ENCODE assay signal across 8 cellular contexts in the genomic region with DNA sequence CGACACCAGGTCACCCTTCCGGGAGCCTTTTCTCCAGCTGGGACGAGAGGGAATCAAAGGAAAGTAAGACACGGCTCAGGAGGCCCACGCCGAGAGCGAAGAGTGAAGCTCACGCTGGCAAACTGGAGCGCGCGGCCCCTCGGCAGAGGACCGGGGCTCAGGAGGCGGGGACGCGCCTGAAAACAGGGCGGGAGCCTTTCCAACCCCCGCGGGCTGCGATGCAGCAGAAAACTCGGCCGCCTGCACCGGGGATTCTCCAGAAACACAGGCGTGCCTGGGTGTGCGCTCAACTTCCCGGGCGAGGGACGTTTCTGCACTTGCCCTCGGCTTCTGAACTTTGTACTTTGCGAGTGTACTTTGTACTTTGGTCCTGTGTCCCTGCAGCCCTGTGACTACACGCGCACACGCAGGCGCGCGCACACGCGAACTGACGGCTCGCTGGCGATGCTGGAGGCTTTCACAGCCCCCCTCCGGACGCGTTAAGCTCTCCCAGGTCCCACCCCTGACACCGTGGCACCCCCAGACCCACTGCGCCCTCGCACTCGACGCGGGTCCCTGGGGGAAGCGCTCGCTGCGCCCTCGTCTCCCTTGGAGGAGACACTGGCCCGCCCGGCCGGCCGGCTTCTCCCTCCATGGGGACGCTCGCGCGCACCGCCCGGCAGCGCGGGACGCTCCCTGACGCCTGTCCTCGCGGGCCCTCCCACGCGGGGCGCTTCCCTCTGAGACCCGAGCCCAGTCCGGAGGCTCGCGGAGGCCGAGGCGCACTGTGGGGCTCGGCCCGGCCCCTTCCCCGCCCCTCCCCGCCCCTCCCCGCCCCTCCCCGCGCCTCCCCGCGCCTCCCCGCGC. TPM values are rescaled to one million over a fixed set of nuclear protein-coding genes. Genes with fewer than 3 reads are reported as not detected.
A peak's percentile ranks its signal among the peaks of the same experiment; 100 is the strongest.
DNase-seq lines count a peak whose midpoint lies in the region; ATAC-seq lines count a peak whose summit lies in the region.

No MANE protein-coding gene starts in this region.

- H3K27ac ChIP-seq in esophagus (ENCODE audit: low read depth in 2 of 2, low read length in 1 of 2) (peak overlapping the region; percentile 89 to 96), stomach smooth muscle (ENCODE audit: low read length) (peak overlapping the region; percentile 18)

- no peaks in the 10 kb centered on the region for H3K9me3 ChIP-seq in esophagus (ENCODE audit: control insufficient read depth in 2 of 2, insufficient read depth in 1 of 2, low read depth in 1 of 2, low read length in 1 of 2)
- H3K9me3 ChIP-seq in mononuclear cell (ENCODE audit: low read depth, low read length) = no peaks in the 10 kb centered on the region
- H3K9me3 ChIP-seq in stomach smooth muscle (ENCODE audit: control insufficient read depth in 2 of 2, low read length in 2 of 2) = no peaks in the 10 kb centered on the region

- peaks cover 13% of the 10 kb centered on the region for H3K4me1 Mint-ChIP-seq in activated T-cell treated with anti-CD3 and anti-CD28 coated beads, Interleukin-2, amount 50 U/mL, for 24 hours (ENCODE audit: low read depth)

- H3K27me3 ChIP-seq in esophagus (ENCODE audit: control insufficient read depth in 1 of 2, insufficient read depth in 2 of 2, low read length in 2 of 2) = no peaks in the 10 kb centered on the region
- no peaks in the 10 kb centered on the region for H3K27me3 ChIP-seq in mononuclear cell (ENCODE audit: insufficient read depth, low read length)
- no peaks in the 10 kb centered on the region for H3K27me3 ChIP-seq in stomach smooth muscle (ENCODE audit: control insufficient read depth in 1 of 2, insufficient read depth in 2 of 2, low read length in 2 of 2)

- peak overlapping the region; percentile 43 to 71 for H3K4me3 ChIP-seq in esophagus (ENCODE audit: low read depth in 1 of 2, low read length in 2 of 2)
- peak overlapping the region; percentile 61 for H3K4me3 ChIP-seq in mononuclear cell (ENCODE audit: low read length)
- H3K4me3 ChIP-seq in stomach smooth muscle (ENCODE audit: low read length in 2 of 2) = peak overlapping the region; percentile 87 to 88

- ATAC-seq in HG02798 (IDR thresholded peaks at IDR 0.05; ENCODE audit: poor library complexity, unreplicated experiment) = peak; percentile 47

- no peaks in the 10 kb centered on the region for H3K9me3 Mint-ChIP-seq in activated T-cell treated with anti-CD3 and anti-CD28 coated beads, Interleukin-2, amount 50 U/mL, for 24 hours

- DNase-seq in NCI-H748 (lab: John Stamatoyannopoulos, UW; ENCODE audit: unreplicated experiment) (peak; percentile 62), NCI-H748 treated with DMSO at 0.1 percent for 48 hours (lab: John Stamatoyannopoulos, UW) (no peak), NCI-H345 treated with DMSO at 0.1 percent for 48 hours (lab: John Stamatoyannopoulos, UW; ENCODE audit: unreplicated experiment) (peak; percentile 14)
- peak; percentile 79 for DNase-seq in activated T-cell treated with anti-CD3 and anti-CD28 coated beads, Interleukin-2, amount 50 U/mL, for 24 hours

- peak overlapping the region; percentile 64 for H3K9ac ChIP-seq in stomach smooth muscle (ENCODE audit: low read length in 2 of 2)

- H3K4me1 ChIP-seq in esophagus (ENCODE audit: control insufficient read depth in 2 of 2, insufficient read depth in 2 of 2, low read length in 1 of 2) (peaks cover 0 to 17% of the 10 kb centered on the region in 2 donors), mononuclear cell (ENCODE audit: insufficient read depth, low read length) (peaks cover 42% of the 10 kb centered on the region), stomach smooth muscle (ENCODE audit: control insufficient read depth, insufficient read depth, low read length) (peaks cover 22% of the 10 kb centered on the region)

- H3K4me3 Mint-ChIP-seq in activated T-cell treated with anti-CD3 and anti-CD28 coated beads, Interleukin-2, amount 50 U/mL, for 24 hours = peak overlapping the region; percentile 77

- H3K27me3 Mint-ChIP-seq in activated T-cell treated with anti-CD3 and anti-CD28 coated beads, Interleukin-2, amount 50 U/mL, for 24 hours = no peaks in the 10 kb centered on the region

- no peaks in the 10 kb centered on the region for H3K36me3 Mint-ChIP-seq in activated T-cell treated with anti-CD3 and anti-CD28 coated beads, Interleukin-2, amount 50 U/mL, for 24 hours (ENCODE audit: low read depth)

- H3K27ac Mint-ChIP-seq in activated T-cell treated with anti-CD3 and anti-CD28 coated beads, Interleukin-2, amount 50 U/mL, for 24 hours = peak overlapping the region; percentile 22

- H3K36me3 ChIP-seq in esophagus (ENCODE audit: control insufficient read depth in 2 of 2, insufficient read depth in 2 of 2, low read length in 1 of 2) (peaks cover 0 to 9% of the 10 kb centered on the region in 2 donors), stomach smooth muscle (ENCODE audit: control insufficient read depth in 2 of 2, insufficient read depth in 2 of 2, low read length in 2 of 2) (peaks cover 0 to 4% of the 10 kb centered on the region in 2 donors)

- 0 to 1% methylated on average over 78 to 84 of the region's 90 CpGs for WGBS in esophagus, 2 donors

RNA-seq across cellular contexts. Expression of a gene that starts 0.6 kb away (rescaled TPM):
- polyA plus RNA-seq in esophagus = 10 to 100 TPM; 11.5 to 16.1 TPM
- total RNA-seq in mononuclear cell = 1.9 TPM

RNA-seq across cellular contexts. Expression of a gene that starts 5.3 kb away (rescaled TPM):
- 100 to 1,000 TPM in 1 of 2 donors, 10 to 100 TPM in 1; 85.4 to 105 TPM for polyA plus RNA-seq in esophagus
- 13.5 TPM for total RNA-seq in mononuclear cell

RNA-seq across cellular contexts. Expression of a gene that starts 15.5 kb away (rescaled TPM):
- 10 to 100 TPM; 36.7 to 44.4 TPM for polyA plus RNA-seq in esophagus
- 14.9 TPM for total RNA-seq in mononuclear cell

RNA-seq across cellular contexts. Expression of a gene that starts 20.7 kb away (rescaled TPM):
- polyA plus RNA-seq in esophagus = 10 to 100 TPM in 1 of 2 donors, 1 to 10 TPM in 1; 10.0 to 11.7 TPM
- total RNA-seq in mononuclear cell = 7.1 TPM

RNA-seq across cellular contexts. Expression of a gene that starts 31.3 kb away (rescaled TPM):
- not detected for polyA plus RNA-seq in esophagus
- total RNA-seq in mononuclear cell = not detected
